Comparison of ENCODE assay signal across 10 cellular contexts in genomic region chr2:191304939-191305875, GRCh38.
DNase-seq lines count a peak whose midpoint lies in the region; ATAC-seq and TF ChIP-seq lines count a peak whose summit lies in the region.
"Had no signal": no experiment of that assay in that cellular context is flagged by ENCODE, and none has a peak within 500 bp of the region (broad histone marks: within the 10 kb centered on the region; RNA-seq: fewer than 3 reads in every experiment).

No MANE protein-coding gene starts in this region.

- POLR2A ChIA-PET in activated CD8-positive, alpha-beta T cell treated with anti-CD3 and anti-CD28 coated beads for 36 hours (lab: Charles Lee), result no interaction called here
- POLR2A ChIA-PET in naive thymus-derived CD8-positive, alpha-beta T cell (lab: Charles Lee), result no interaction called here

- no peak overlapping the region for H3K9ac ChIP-seq in duodenal mucosa (ENCODE audit: low read depth in 1 of 2, low read length in 2 of 2)

- peak overlapping the region in 1 of 2 donors; percentile 7 for H3K4me3 ChIP-seq in duodenal mucosa (ENCODE audit: low read depth in 1 of 2, low read length in 2 of 2)
- no peak overlapping the region for H3K4me3 ChIP-seq in lower lobe of right lung
- H3K4me3 ChIP-seq in suprapubic skin, result no peak overlapping the region
- H3K4me3 ChIP-seq in dorsolateral prefrontal cortex, result no peak overlapping the region

- ATAC-seq in lower lobe of right lung (peak in 1 of 2 donors; percentile 26), GM18519 (IDR thresholded peaks at IDR 0.05; ENCODE audit: low FRiP score, unreplicated experiment) (no peak)
- no peak for ATAC-seq in activated CD8-positive, alpha-beta T cell treated with anti-CD3 and anti-CD28 coated beads for 36 hours
- no peak for ATAC-seq in naive thymus-derived CD8-positive, alpha-beta T cell

- no peaks in the 10 kb centered on the region for H3K9me3 ChIP-seq in duodenal mucosa (ENCODE audit: control insufficient read depth in 1 of 2, low read length in 2 of 2)
- H3K9me3 ChIP-seq in lower lobe of right lung, result no peaks in the 10 kb centered on the region
- H3K9me3 ChIP-seq in suprapubic skin, result no peaks in the 10 kb centered on the region

- H3K36me3 ChIP-seq in duodenal mucosa (ENCODE audit: control insufficient read depth in 1 of 2, insufficient read depth in 2 of 2, low read length in 2 of 2) (no peaks in the 10 kb centered on the region), lower lobe of right lung (no peaks in the 10 kb centered on the region), suprapubic skin (no peaks in the 10 kb centered on the region)

- no peak overlapping the region for H3K4me3 Mint-ChIP-seq in activated CD8-positive, alpha-beta T cell treated with anti-CD3 and anti-CD28 coated beads for 36 hours
- H3K4me3 Mint-ChIP-seq in naive thymus-derived CD8-positive, alpha-beta T cell, result no peak overlapping the region
- H3K4me3 Mint-ChIP-seq: activated naive CD8-positive, alpha-beta T cell treated with anti-CD3 and anti-CD28 coated beads, Interleukin-2, amount 10 ng/mL, durations not matched to agents 7 days and 5 days; immature natural killer cell had no signal

- peaks cover 1% of the 10 kb centered on the region for H3K4me1 Mint-ChIP-seq in activated CD8-positive, alpha-beta T cell treated with anti-CD3 and anti-CD28 coated beads for 36 hours (ENCODE audit: low read depth)
- H3K4me1 Mint-ChIP-seq in naive thymus-derived CD8-positive, alpha-beta T cell, result peaks cover 0 to 4% (median 0%) of the 10 kb centered on the region in 4 donors
- H3K4me1 Mint-ChIP-seq: activated naive CD8-positive, alpha-beta T cell treated with anti-CD3 and anti-CD28 coated beads, Interleukin-2, amount 10 ng/mL, durations not matched to agents 7 days and 5 days; immature natural killer cell had no signal

- no peak for TF ChIP-seq EP300 in suprapubic skin (IDR thresholded peaks at IDR 0.05)

- H3K27ac Mint-ChIP-seq in activated CD8-positive, alpha-beta T cell treated with anti-CD3 and anti-CD28 coated beads for 36 hours, result no peak overlapping the region
- no peak overlapping the region for H3K27ac Mint-ChIP-seq in naive thymus-derived CD8-positive, alpha-beta T cell
- H3K27ac Mint-ChIP-seq: activated naive CD8-positive, alpha-beta T cell treated with anti-CD3 and anti-CD28 coated beads, Interleukin-2, amount 10 ng/mL, durations not matched to agents 7 days and 5 days; immature natural killer cell had no signal

- H3K27me3 Mint-ChIP-seq in activated CD8-positive, alpha-beta T cell treated with anti-CD3 and anti-CD28 coated beads for 36 hours, result peaks cover 2% of the 10 kb centered on the region
- peaks cover 0 to 5% (median 3%) of the 10 kb centered on the region in 5 donors for H3K27me3 Mint-ChIP-seq in naive thymus-derived CD8-positive, alpha-beta T cell

- CTCF ChIA-PET in activated CD8-positive, alpha-beta T cell treated with anti-CD3 and anti-CD28 coated beads for 36 hours (lab: Charles Lee), result no interaction called here

- DNase-seq in M059J (ENCODE audit: low read depth), result peak; percentile 25
- no peak for DNase-seq in lower lobe of right lung
- DNase-seq in suprapubic skin (ENCODE audit: low spot score in 2 of 2), result peak; percentile 68 to 81
- no peak for DNase-seq in activated CD8-positive, alpha-beta T cell treated with anti-CD3 and anti-CD28 coated beads for 36 hours
- DNase-seq in dorsolateral prefrontal cortex, result no peak
- DNase-seq in naive thymus-derived CD8-positive, alpha-beta T cell, result no peak
- DNase-seq: activated naive CD8-positive, alpha-beta T cell treated with anti-CD3 and anti-CD28 coated beads, Interleukin-2, amount 10 ng/mL, durations not matched to agents 7 days and 5 days; immature natural killer cell had no signal

- peak overlapping the region; percentile 46 for H3K27ac ChIP-seq in duodenal mucosa (ENCODE audit: low read depth, low read length)
- peak overlapping the region; percentile 56 for H3K27ac ChIP-seq in lower lobe of right lung
- H3K27ac ChIP-seq in suprapubic skin, result peak overlapping the region; percentile 65
- peak overlapping the region in 7 of 59 donors; percentile 9 to 68 (median 25) for H3K27ac ChIP-seq in dorsolateral prefrontal cortex

- H3K9me3 Mint-ChIP-seq in activated CD8-positive, alpha-beta T cell treated with anti-CD3 and anti-CD28 coated beads for 36 hours, result no peaks in the 10 kb centered on the region
- no peaks in the 10 kb centered on the region for H3K9me3 Mint-ChIP-seq in naive thymus-derived CD8-positive, alpha-beta T cell
- H3K9me3 Mint-ChIP-seq: activated naive CD8-positive, alpha-beta T cell treated with anti-CD3 and anti-CD28 coated beads, Interleukin-2, amount 10 ng/mL, durations not matched to agents 7 days and 5 days had no signal

- H3K27me3 ChIP-seq in duodenal mucosa (ENCODE audit: control insufficient read depth in 1 of 2, insufficient read depth in 2 of 2, low read length in 2 of 2) (no peaks in the 10 kb centered on the region), lower lobe of right lung (ENCODE audit: low read depth) (no peaks in the 10 kb centered on the region), suprapubic skin (no peaks in the 10 kb centered on the region), dorsolateral prefrontal cortex (no peaks in the 10 kb centered on the region)

- peaks cover 13 to 30% of the 10 kb centered on the region in 2 donors for H3K4me1 ChIP-seq in duodenal mucosa (ENCODE audit: control insufficient read depth in 1 of 2, insufficient read depth in 2 of 2, low read length in 2 of 2)
- H3K4me1 ChIP-seq in lower lobe of right lung, result peaks cover 35% of the 10 kb centered on the region
- H3K4me1 ChIP-seq in suprapubic skin, result peaks cover 16% of the 10 kb centered on the region

- TF ChIP-seq CTCF in lower lobe of right lung (IDR thresholded peaks at IDR 0.05) (no peak), suprapubic skin (IDR thresholded peaks at IDR 0.05) (no peak), dorsolateral prefrontal cortex (IDR thresholded peaks at IDR 0.05 in 54 of 56, conservative IDR thresholded peaks at IDR 0.05 in 2 of 56; ENCODE audit: low read depth in 1 of 56, partially characterized antibody in 56 of 56) (no peak)
- TF ChIP-seq CTCF in activated CD8-positive, alpha-beta T cell treated with anti-CD3 and anti-CD28 coated beads for 36 hours (IDR thresholded peaks at IDR 0.05), result no peak

- TF ChIP-seq POLR2A in suprapubic skin (IDR thresholded peaks at IDR 0.05), result no peak

- H3K36me3 Mint-ChIP-seq in activated CD8-positive, alpha-beta T cell treated with anti-CD3 and anti-CD28 coated beads for 36 hours (ENCODE audit: low read depth), result peaks cover 1% of the 10 kb centered on the region
- H3K36me3 Mint-ChIP-seq in naive thymus-derived CD8-positive, alpha-beta T cell, result no peaks in the 10 kb centered on the region
- H3K36me3 Mint-ChIP-seq: immature natural killer cell had no signal

- intact Hi-C loops in lower lobe of right lung (cut with DNase I), result no loop called here
- intact Hi-C loops in activated CD8-positive, alpha-beta T cell treated with anti-CD3 and anti-CD28 coated beads for 36 hours (cut with micrococcal nuclease), result no loop called here
- intact Hi-C loops in dorsolateral prefrontal cortex (cut with DNase I), result no loop called here

- 36% methylated on average over 8 of the region's 8 CpGs for WGBS in suprapubic skin

Comparison
In these comparisons a context has a peak if more than half of its experiments do, and no peak if none do; other contexts are left out.
1. DNase-seq: peak in M059J (single experiment) and suprapubic skin (2 of 2); none in lower lobe of right lung (single experiment), activated CD8-positive, alpha-beta T cell treated with anti-CD3 and anti-CD28 coated beads for 36 hours (single experiment), dorsolateral prefrontal cortex (0 of 10) and naive thymus-derived CD8-positive, alpha-beta T cell (0 of 10).